ENCODE assay signal across 27 cellular contexts in the genomic region with DNA sequence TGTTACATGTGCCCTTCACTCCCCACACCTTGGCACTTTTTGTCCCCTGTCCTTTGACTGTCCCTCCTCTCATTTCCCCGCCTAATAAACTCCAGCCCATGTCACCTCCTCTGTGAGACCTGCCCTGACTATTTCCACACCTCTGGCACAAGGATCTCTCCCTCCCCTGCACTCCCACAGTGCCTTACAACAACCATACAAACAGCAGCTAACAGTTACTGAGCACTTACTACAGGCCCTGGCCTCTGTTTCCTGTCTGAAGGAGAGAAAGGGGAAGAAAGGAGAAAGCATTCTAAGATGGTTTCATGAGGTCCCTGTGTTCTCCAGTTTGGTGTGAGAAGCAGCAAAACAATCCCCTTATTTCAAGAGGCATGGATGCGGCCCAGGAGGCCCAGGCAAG. TPM values are rescaled to one million over a fixed set of nuclear protein-coding genes. Genes with fewer than 3 reads are reported as not detected.
DNase-seq lines count a peak whose midpoint lies in the region; ATAC-seq and TF ChIP-seq lines count a peak whose summit lies in the region.
"Had no signal": no experiment of that assay in that cellular context is flagged by ENCODE, and none has a peak within 500 bp of the region (broad histone marks: within the 10 kb centered on the region; RNA-seq: fewer than 3 reads in every experiment).

No MANE protein-coding gene starts in this region.

- H3K27me3 ChIP-seq in IMR-90 (ENCODE audit: control insufficient read depth, insufficient read depth, low read length) (peaks cover 62% of the 10 kb centered on the region), upper lobe of right lung (no peaks in the 10 kb centered on the region), ascending aorta (no peaks in the 10 kb centered on the region)
- H3K27me3 ChIP-seq: adrenal gland, spleen had no signal

- no peak overlapping the region for H3K14ac ChIP-seq in IMR-90 (replicated peaks; ENCODE audit: low read depth, low read length)

- H3K9me3 ChIP-seq in IMR-90 (ENCODE audit: control insufficient read depth, insufficient read depth, low read length) (no peaks in the 10 kb centered on the region; the same call in 1 of the 2 replicates), upper lobe of right lung (no peaks in the 10 kb centered on the region), ascending aorta (no peaks in the 10 kb centered on the region)
- H3K9me3 ChIP-seq: adrenal gland, spleen, thoracic aorta had no signal

- no peak overlapping the region for H3K27ac ChIP-seq in IMR-90 (ENCODE audit: insufficient read depth, low read length)
- no peak overlapping the region for H3K27ac ChIP-seq in upper lobe of right lung
- H3K27ac ChIP-seq in ascending aorta = no peak overlapping the region
- H3K27ac ChIP-seq: adrenal gland, spleen, thoracic aorta had no signal

- no peak overlapping the region for H4K91ac ChIP-seq in IMR-90 (ENCODE audit: insufficient read depth, low read depth, low read length)

- no peaks in the 10 kb centered on the region for H3K79me1 ChIP-seq in IMR-90 (ENCODE audit: low read depth in 1 of 2, low read length in 2 of 2)

- no peaks in the 10 kb centered on the region for H3K9me1 ChIP-seq in IMR-90 (ENCODE audit: insufficient read depth, low read length)

- no peak overlapping the region for H4K8ac ChIP-seq in IMR-90 (ENCODE audit: low read depth in 2 of 2, low read length in 2 of 2)

- H3K4ac ChIP-seq in IMR-90 (ENCODE audit: low read depth, low read length) = no peak overlapping the region

- no peak overlapping the region for H2BK15ac ChIP-seq in IMR-90 (ENCODE audit: low read depth, low read length)

- no peak overlapping the region for H3K23ac ChIP-seq in IMR-90 (ENCODE audit: low read depth, low read length)

- peak overlapping the region in 4 of 5 experiments; percentile 11 to 88 (median 85) for H3K27ac Mint-ChIP-seq in brain
- H3K27ac Mint-ChIP-seq: activated T-cell treated with anti-CD3 and anti-CD28 coated beads, Interleukin-2, amount 50 U/mL, for 24 hours; IgD-negative memory B cell had no signal

- H3K4me1 Mint-ChIP-seq in brain = peaks cover 30% of the 10 kb centered on the region

- H3K4me3 Mint-ChIP-seq in brain = no peak overlapping the region
- H3K4me3 Mint-ChIP-seq: activated T-cell treated with anti-CD3 and anti-CD28 coated beads, Interleukin-2, amount 50 U/mL, for 24 hours; IgD-negative memory B cell had no signal

- dilution Hi-C loops in IMR-90 (cut with HindIII; ENCODE audit: low sequenced_read_pairs, unreplicated experiment) = no loop called here

- no peak overlapping the region for H3K4me2 ChIP-seq in IMR-90 (ENCODE audit: low read depth, low read length)

- no peak overlapping the region for H2BK120ac ChIP-seq in IMR-90 (ENCODE audit: low read depth, low read length)

- BruUV-seq in IMR-90 (replicated peaks; lab: Mats Ljungman, UMichigan) = no TSS peak

- no peaks in the 10 kb centered on the region for H3K36me3 Mint-ChIP-seq in brain
- H3K36me3 Mint-ChIP-seq: IgD-negative memory B cell had no signal

- ATAC-seq in IMR-90 (ENCODE audit: low read depth) (no peak), upper lobe of right lung (peak; percentile 62), GM18861 (IDR thresholded peaks at IDR 0.05; ENCODE audit: unreplicated experiment) (no peak)
- ATAC-seq: right cardiac atrium; SK-N-SH treated with all-trans-retinoic acid at 6 μM for 48 hours; stimulated activated naive CD8-positive, alpha-beta T cell treated with anti-CD3 and anti-CD28 coated beads, Interleukin-15, Interleukin-2, amounts not matched to agents 100 U/mL and 50 U/mL, for 24 hours had no signal

- no peak for DNase-seq in IMR-90
- peak; percentile 92 for DNase-seq in NOMO-1 treated with dmso at 0.1 percent for 144 hours (lab: John Stamatoyannopoulos, UW; ENCODE audit: unreplicated experiment)
- DNase-seq in upper lobe of right lung = peak; percentile 12
- DNase-seq in NCI-H1694 (lab: John Stamatoyannopoulos, UW) = no peak
- DNase-seq in ascending aorta (ENCODE audit: low spot score in 2 of 2) = no peak
- DNase-seq: activated CD4-positive, alpha-beta T cell treated with anti-CD3 and anti-CD28 coated beads for 4 hours; activated gamma-delta T cell treated with Interleukin-2 at 50 U/mL for 16 hours; activated T-cell treated with anti-CD3 and anti-CD28 coated beads, Interleukin-2, amount 50 U/mL, for 24 hours; adrenal gland; DMS153; effector CD4-positive, alpha-beta T cell; erythroblast; foreskin fibroblast; NCI-H526; occipital lobe; right cardiac atrium; spleen; stimulated activated CD4-positive, alpha-beta T cell treated with anti-CD3 and anti-CD28 coated beads, Interleukin-4, amount 100 ng/mL, for 1 hour; stimulated activated naive CD8-positive, alpha-beta T cell treated with anti-CD3 and anti-CD28 coated beads, Interleukin-15, Interleukin-2, amounts not matched to agents 100 U/mL and 50 U/mL, for 24 hours; T1000 had no signal

- no peak overlapping the region for H3K9ac ChIP-seq in IMR-90 (ENCODE audit: low read depth, low read length)

- H4K5ac ChIP-seq in IMR-90 (ENCODE audit: low read depth, low read length) = no peak overlapping the region

- TF ChIP-seq POLR2A in IMR-90 (IDR thresholded peaks at IDR 0.05; ENCODE audit: low read depth, low read length) = no peak

- no peak for TF ChIP-seq RAD21 in IMR-90 (IDR thresholded peaks at IDR 0.05; ENCODE audit: low read length)

- CTCF ChIA-PET in IMR-90 (lab: Yijun Ruan, JAX) = no interaction called here

- H3K56ac ChIP-seq in IMR-90 (ENCODE audit: extremely low read depth, insufficient read depth, low read length) = no peak overlapping the region

- WGBS in IMR-90 (ENCODE audit: extremely low coverage in 2 of 2, insufficient read length in 1 of 2), 2 experiments = no CpG with 5 or more reads among the region's 2 CpGs

- POLR2A ChIA-PET in IMR-90 (lab: Charles Lee; ENCODE audit: unreplicated experiment) = no interaction called here

- H2AK5ac ChIP-seq in IMR-90 (ENCODE audit: low read depth, low read length) = no peak overlapping the region

- H3K4me1 ChIP-seq in IMR-90 (ENCODE audit: control insufficient read depth, insufficient read depth, low read length) = no peaks in the 10 kb centered on the region
- no peaks in the 10 kb centered on the region for H3K4me1 ChIP-seq in upper lobe of right lung
- H3K4me1 ChIP-seq in ascending aorta = no peaks in the 10 kb centered on the region

- TF ChIP-seq CTCF in IMR-90 (conservative IDR thresholded peaks at IDR 0.05; ENCODE audit: low read depth, low read length) (no peak), brain (conservative IDR thresholded peaks at IDR 0.05) (no peak), upper lobe of right lung (IDR thresholded peaks at IDR 0.05) (no peak), ascending aorta (IDR thresholded peaks at IDR 0.05) (no peak)

- peaks cover 0 to 6% (median 3%) of the 10 kb centered on the region in 5 experiments for H3K9me3 Mint-ChIP-seq in brain
- H3K9me3 Mint-ChIP-seq: activated T-cell treated with anti-CD3 and anti-CD28 coated beads, Interleukin-2, amount 50 U/mL, for 24 hours; IgD-negative memory B cell had no signal

- H4K20me1 ChIP-seq in IMR-90 (ENCODE audit: insufficient read depth, low read length) = no peaks in the 10 kb centered on the region

- H3K18ac ChIP-seq in IMR-90 (ENCODE audit: low read depth, low read length) = no peak overlapping the region

- H2BK20ac ChIP-seq in IMR-90 (ENCODE audit: low read depth, low read length) = no peak overlapping the region

- in situ Hi-C loops in IMR-90 (cut with MboI; ENCODE audit: low sequenced_read_pairs) = no loop called here

- intact Hi-C loops in IMR-90 (cut with micrococcal nuclease) (no loop called here), upper lobe of right lung (cut with DNase I) (no loop called here), ascending aorta (cut with DNase I) (no loop called here)

- peak overlapping the region; percentile 11 for H2AFZ ChIP-seq in IMR-90 (replicated peaks; ENCODE audit: low read length, poor library complexity)

- H3K36me3 ChIP-seq in IMR-90 (ENCODE audit: control insufficient read depth, insufficient read depth, low read length) (no peaks in the 10 kb centered on the region), upper lobe of right lung (no peaks in the 10 kb centered on the region), ascending aorta (no peaks in the 10 kb centered on the region)
- H3K36me3 ChIP-seq: adrenal gland, spleen, thoracic aorta had no signal

- no peaks in the 10 kb centered on the region for H3K27me3 Mint-ChIP-seq in brain
- H3K27me3 Mint-ChIP-seq: activated T-cell treated with anti-CD3 and anti-CD28 coated beads, Interleukin-2, amount 50 U/mL, for 24 hours had no signal

- H2AK9ac ChIP-seq in IMR-90 (replicated peaks; ENCODE audit: low read depth, low read length, poor library complexity) = no peak overlapping the region

- H3K4me3 ChIP-seq in IMR-90 (ENCODE audit: insufficient read depth, low read depth, low read length) = no peak overlapping the region
- no peak overlapping the region for H3K4me3 ChIP-seq in upper lobe of right lung
- H3K4me3 ChIP-seq in ascending aorta = no peak overlapping the region
- H3K4me3 ChIP-seq: adrenal gland, spleen, thoracic aorta had no signal

- H2BK5ac ChIP-seq in IMR-90 (ENCODE audit: low read depth, low read length, poor library complexity, severe bottlenecking) = no peak overlapping the region

TF ChIP-seq in IMR-90, 13 proteins besides CTCF, POLR2A, EP300 and RAD21 (continues in another document):
- TF ChIP-seq CEBPB (IDR thresholded peaks at IDR 0.05; ENCODE audit: low read depth, low read length) = no peak
- no peak for TF ChIP-seq BHLHE40 (IDR thresholded peaks at IDR 0.05; ENCODE audit: low read depth, low read length)
- no peak for TF ChIP-seq MAFK (IDR thresholded peaks at IDR 0.05; ENCODE audit: low read depth, low read length)
- TF ChIP-seq RFX5 (IDR thresholded peaks at IDR 0.05; ENCODE audit: low read depth, low read length) = no peak
- no peak for TF ChIP-seq RCOR1 (IDR thresholded peaks at IDR 0.05; ENCODE audit: insufficient replicate concordance, low read length)
- no peak for TF ChIP-seq SMC3 (IDR thresholded peaks at IDR 0.05; ENCODE audit: low read depth, low read length)
- TF ChIP-seq, protein P1, sequence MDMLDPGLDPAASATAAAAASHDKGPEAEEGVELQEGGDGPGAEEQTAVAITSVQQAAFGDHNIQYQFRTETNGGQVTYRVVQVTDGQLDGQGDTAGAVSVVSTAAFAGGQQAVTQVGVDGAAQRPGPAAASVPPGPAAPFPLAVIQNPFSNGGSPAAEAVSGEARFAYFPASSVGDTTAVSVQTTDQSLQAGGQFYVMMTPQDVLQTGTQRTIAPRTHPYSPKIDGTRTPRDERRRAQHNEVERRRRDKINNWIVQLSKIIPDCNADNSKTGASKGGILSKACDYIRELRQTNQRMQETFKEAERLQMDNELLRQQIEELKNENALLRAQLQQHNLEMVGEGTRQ (IDR thresholded peaks at IDR 0.05; ENCODE audit: low read depth, low read length) = no peak
- no peak for TF ChIP-seq NFE2L2 (IDR thresholded peaks at IDR 0.05; ENCODE audit: low read depth, low read length)
- no peak for TF ChIP-seq FOS (IDR thresholded peaks at IDR 0.05; ENCODE audit: low read depth, low read length)

RNA-seq across cellular contexts. Expression of a gene that starts 20.0 kb away (rescaled TPM):
- total RNA-seq in IMR-90 (2012; rRNA removed) (not detected in 2 replicates), upper lobe of right lung (not detected), ascending aorta (not detected)
- polyA plus RNA-seq in IMR-90 (2012; rRNA removed) (not detected in 2 replicates), brain (ENCODE audit: insufficient read depth, low read depth, low replicate concordance) (13.8 TPM)
- 0.02 and 0.03 TPM in 2 replicates for polyA plus RNA-seq in IMR-90 (2012; cell fraction: cytosol; rRNA removed)
- polyA plus RNA-seq in IMR-90 (2012; cell fraction: nucleus; rRNA removed; ENCODE audit: low replicate concordance) = not detected in 2 replicates
- total RNA-seq: activated CD8-positive, alpha-beta memory T cell treated with anti-CD3 and anti-CD28 coated beads for 36 hours; adrenal gland; MCF 10A; right cardiac atrium; thoracic aorta had no signal
- polyA plus RNA-seq: IgD-negative memory B cell, right cardiac atrium had no signal

Comparison
In these comparisons a context has a peak if more than half of its experiments do, and no peak if none do; other contexts are left out.
1. DNase-seq: peak in NOMO-1 treated with dmso at 0.1 percent for 144 hours (single experiment) and upper lobe of right lung (single experiment); none in IMR-90 (single experiment), NCI-H1694 (single experiment) and ascending aorta (0 of 2).